In the genomic region with DNA sequence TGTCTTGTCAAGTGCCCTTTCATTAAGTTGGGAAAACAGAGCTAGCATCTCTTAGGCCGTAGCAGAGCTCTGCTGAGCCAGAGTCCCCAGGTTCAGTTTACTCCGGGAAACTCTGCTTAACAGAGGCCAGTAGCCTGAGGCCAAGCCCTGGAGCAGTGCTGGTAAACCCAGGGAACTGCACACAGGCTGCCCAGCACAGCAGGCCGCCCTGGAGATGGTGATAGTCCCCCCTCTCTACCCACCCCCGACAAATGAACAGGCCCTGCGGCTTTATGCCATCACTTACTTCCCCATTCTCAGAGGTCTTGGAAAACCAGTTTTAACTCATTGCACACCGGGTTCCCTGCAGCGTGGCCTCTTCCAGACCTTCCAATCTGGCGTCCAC, we compare ENCODE assay signal across 9 cellular contexts. TPM values are rescaled to one million over a fixed set of nuclear protein-coding genes. Genes with fewer than 3 reads are reported as not detected.
DNase-seq lines count a peak whose midpoint lies in the region; ATAC-seq, FAIRE-seq and TF ChIP-seq lines count a peak whose summit lies in the region.
"Had no signal": no experiment of that assay in that cellular context is flagged by ENCODE, and none has a peak within 500 bp of the region (broad histone marks: within the 10 kb centered on the region; RNA-seq: fewer than 3 reads in every experiment).

No MANE protein-coding gene starts in this region.

- in situ Hi-C loops in gastrocnemius medialis (cut with MboI; ENCODE audit: low sequenced_read_pairs in 4 of 4) = no loop called here

- H3K4me3 ChIP-seq in RWPE2 (ENCODE audit: severe bottlenecking) (peak overlapping the region; percentile 87), fibroblast of villous mesenchyme (ENCODE audit: low read depth, low read length) (peak overlapping the region; percentile 21), gastrocnemius medialis (peak overlapping the region in 2 of 4 donors; percentile 75 to 87)

- H3K4me1 Mint-ChIP-seq in activated CD4-positive, alpha-beta memory T cell treated with anti-CD3 and anti-CD28 coated beads for 36 hours (ENCODE audit: low read depth) = peaks cover 56% of the 10 kb centered on the region
- H3K4me1 Mint-ChIP-seq in activated CD4-positive, alpha-beta memory T cell treated with anti-CD3 and anti-CD28 coated beads, Interleukin-2, amount 10 ng/mL, durations not matched to agents 7 days and 5 days = peaks cover 52% of the 10 kb centered on the region

- no peaks in the 10 kb centered on the region for H3K27me3 ChIP-seq in RWPE2 (ENCODE audit: insufficient read depth, poor library complexity, severe bottlenecking)
- no peaks in the 10 kb centered on the region for H3K27me3 ChIP-seq in gastrocnemius medialis
- H3K27me3 ChIP-seq: adrenal gland had no signal

- H3K36me3 ChIP-seq in RWPE2 (ENCODE audit: low read depth) (no peaks in the 10 kb centered on the region), gastrocnemius medialis (no peaks in the 10 kb centered on the region)
- H3K36me3 ChIP-seq: adrenal gland had no signal

- TF ChIP-seq CTCF in RWPE2 (IDR thresholded peaks at IDR 0.05; ENCODE audit: poor library complexity, severe bottlenecking) = no peak
- TF ChIP-seq CTCF in fibroblast of villous mesenchyme (IDR thresholded peaks at IDR 0.05; ENCODE audit: insufficient read depth, low read depth, low read length) = no peak
- TF ChIP-seq CTCF in gastrocnemius medialis (IDR thresholded peaks at IDR 0.05 in 4 of 5, conservative IDR thresholded peaks at IDR 0.05 in 1 of 5) = no peak

- ATAC-seq in RWPE2 (ENCODE audit: low read depth) (0 out of 3 replicates have a peak, but pooled peaks have one; percentile 2), gastrocnemius medialis (no peak), HG03095 (IDR thresholded peaks at IDR 0.05; ENCODE audit: unreplicated experiment) (no peak), GM19452 (IDR thresholded peaks at IDR 0.05; ENCODE audit: unreplicated experiment) (no peak)

- peak overlapping the region; percentile 42 for H3K4me3 Mint-ChIP-seq in activated CD4-positive, alpha-beta memory T cell treated with anti-CD3 and anti-CD28 coated beads for 36 hours
- H3K4me3 Mint-ChIP-seq in activated CD4-positive, alpha-beta memory T cell treated with anti-CD3 and anti-CD28 coated beads, Interleukin-2, amount 10 ng/mL, durations not matched to agents 7 days and 5 days = no peak overlapping the region

- H3K36me3 Mint-ChIP-seq in activated CD4-positive, alpha-beta memory T cell treated with anti-CD3 and anti-CD28 coated beads for 36 hours = no peaks in the 10 kb centered on the region
- H3K36me3 Mint-ChIP-seq in activated CD4-positive, alpha-beta memory T cell treated with anti-CD3 and anti-CD28 coated beads, Interleukin-2, amount 10 ng/mL, durations not matched to agents 7 days and 5 days (ENCODE audit: low read depth) = no peaks in the 10 kb centered on the region

- H3K9me3 Mint-ChIP-seq in activated CD4-positive, alpha-beta memory T cell treated with anti-CD3 and anti-CD28 coated beads for 36 hours = no peaks in the 10 kb centered on the region
- no peaks in the 10 kb centered on the region for H3K9me3 Mint-ChIP-seq in activated CD4-positive, alpha-beta memory T cell treated with anti-CD3 and anti-CD28 coated beads, Interleukin-2, amount 10 ng/mL, durations not matched to agents 7 days and 5 days

- H3K27ac ChIP-seq in RWPE2 (ENCODE audit: poor library complexity, severe bottlenecking) (no peak overlapping the region), gastrocnemius medialis (peak overlapping the region; percentile 83 to 91 (median 88))
- H3K27ac ChIP-seq: adrenal gland had no signal

- TF ChIP-seq POLR2A in gastrocnemius medialis (IDR thresholded peaks at IDR 0.05) = no peak

- H3K27ac Mint-ChIP-seq in activated CD4-positive, alpha-beta memory T cell treated with anti-CD3 and anti-CD28 coated beads for 36 hours = no peak overlapping the region
- no peak overlapping the region for H3K27ac Mint-ChIP-seq in activated CD4-positive, alpha-beta memory T cell treated with anti-CD3 and anti-CD28 coated beads, Interleukin-2, amount 10 ng/mL, durations not matched to agents 7 days and 5 days

- no peaks in the 10 kb centered on the region for H3K27me3 Mint-ChIP-seq in activated CD4-positive, alpha-beta memory T cell treated with anti-CD3 and anti-CD28 coated beads for 36 hours
- H3K27me3 Mint-ChIP-seq in activated CD4-positive, alpha-beta memory T cell treated with anti-CD3 and anti-CD28 coated beads, Interleukin-2, amount 10 ng/mL, durations not matched to agents 7 days and 5 days = no peaks in the 10 kb centered on the region

- no peak for DNase-seq in activated CD4-positive, alpha-beta memory T cell treated with anti-CD3 and anti-CD28 coated beads for 36 hours
- no peak for DNase-seq in activated CD4-positive, alpha-beta memory T cell treated with anti-CD3 and anti-CD28 coated beads, Interleukin-2, amount 10 ng/mL, durations not matched to agents 7 days and 5 days
- no peak for DNase-seq in RWPE2 (ENCODE audit: low spot score)
- no peak for DNase-seq in fibroblast of villous mesenchyme (ENCODE audit: low read depth)
- DNase-seq in gastrocnemius medialis = no peak
- no peak for DNase-seq in GM19239 (ENCODE audit: insufficient read length, low spot score)

- peaks cover 25% of the 10 kb centered on the region for H3K4me1 ChIP-seq in RWPE2 (ENCODE audit: insufficient read depth, poor library complexity, severe bottlenecking)
- H3K4me1 ChIP-seq in gastrocnemius medialis = peaks cover 41 to 42% of the 10 kb centered on the region in 2 donors

- CTCF ChIA-PET in activated CD4-positive, alpha-beta memory T cell treated with anti-CD3 and anti-CD28 coated beads for 36 hours (lab: Charles Lee) = interaction anchor here (1.0 to 2.1 kb wide), 7 partner anchors 10 to 422 kb away, joined by 3 to 15 read pairs (median 7); a partner anchor contains a TSS
- CTCF ChIA-PET in activated CD4-positive, alpha-beta memory T cell treated with anti-CD3 and anti-CD28 coated beads, Interleukin-2, amount 10 ng/mL, durations not matched to agents 7 days and 5 days (lab: Charles Lee) = interaction anchor here (0.6 to 5.2 kb wide), 5 partner anchors 10 to 210 kb away, joined by 3 to 67 read pairs (median 4); a partner anchor contains a TSS

- no peaks in the 10 kb centered on the region for H3K9me3 ChIP-seq in RWPE2 (ENCODE audit: severe bottlenecking)
- H3K9me3 ChIP-seq in gastrocnemius medialis = no peaks in the 10 kb centered on the region
- H3K9me3 ChIP-seq: adrenal gland had no signal

- POLR2A ChIA-PET in activated CD4-positive, alpha-beta memory T cell treated with anti-CD3 and anti-CD28 coated beads for 36 hours (lab: Charles Lee) = interaction anchor here (0.6 kb wide), 1 partner anchor 156 kb away, joined by 3 read pairs; no protein-coding TSS in a partner anchor
- POLR2A ChIA-PET in activated CD4-positive, alpha-beta memory T cell treated with anti-CD3 and anti-CD28 coated beads, Interleukin-2, amount 10 ng/mL, durations not matched to agents 7 days and 5 days (lab: Charles Lee) = interaction anchor here (0.6 to 2.7 kb wide), 3 partner anchors 10 to 126 kb away, joined by 3 to 13 read pairs (median 13); a partner anchor contains a TSS

- no peak for FAIRE-seq in GM19239 (lab: Jason Lieb, UNC)

- intact Hi-C loops in activated CD4-positive, alpha-beta memory T cell treated with anti-CD3 and anti-CD28 coated beads for 36 hours (cut with micrococcal nuclease) = loop anchor here (5.0 kb wide), 2 partner anchors 53 to 207 kb away; a partner anchor contains a TSS
- intact Hi-C loops in gastrocnemius medialis (cut with DNase I; ENCODE audit: low total_unique reads) = loop anchor here (5.0 kb wide), 2 partner anchors 93 to 227 kb away; a partner anchor contains a TSS

RNA-seq across cellular contexts. Expression of a gene that starts 3.5 kb away (rescaled TPM):
- 1 to 10 TPM; 7.5 to 8.2 TPM for total RNA-seq in activated CD4-positive, alpha-beta memory T cell treated with anti-CD3 and anti-CD28 coated beads for 36 hours
- total RNA-seq in activated CD4-positive, alpha-beta memory T cell treated with anti-CD3 and anti-CD28 coated beads, Interleukin-2, amount 10 ng/mL, durations not matched to agents 7 days and 5 days = 1 to 10 TPM; 8.6 to 9.4 TPM
- 3.9 and 5.6 TPM in 2 replicates for total RNA-seq in fibroblast of villous mesenchyme
- total RNA-seq in gastrocnemius medialis = 10 to 100 TPM in 2 of 4 donors, 1 to 10 TPM in 2; 5.4 to 20.1 (median 9.1) TPM

RNA-seq across cellular contexts. Expression of a gene that starts 24.4 kb away (rescaled TPM):
- 1 to 10 TPM; 5.7 to 6.1 TPM for total RNA-seq in activated CD4-positive, alpha-beta memory T cell treated with anti-CD3 and anti-CD28 coated beads for 36 hours
- 10 to 100 TPM; 10.8 to 12.2 TPM for total RNA-seq in activated CD4-positive, alpha-beta memory T cell treated with anti-CD3 and anti-CD28 coated beads, Interleukin-2, amount 10 ng/mL, durations not matched to agents 7 days and 5 days
- total RNA-seq in fibroblast of villous mesenchyme = 15.1 and 31.1 TPM in 2 replicates
- 10 to 100 TPM in 3 of 4 donors, 1 to 10 TPM in 1; 8.8 to 17.3 (median 16.4) TPM for total RNA-seq in gastrocnemius medialis

RNA-seq across cellular contexts. Expression of a gene that starts 51.8 kb away (rescaled TPM):
- total RNA-seq in activated CD4-positive, alpha-beta memory T cell treated with anti-CD3 and anti-CD28 coated beads for 36 hours = 10 to 100 TPM; 16.3 to 22.2 TPM
- 10 to 100 TPM; 26.6 to 28.5 TPM for total RNA-seq in activated CD4-positive, alpha-beta memory T cell treated with anti-CD3 and anti-CD28 coated beads, Interleukin-2, amount 10 ng/mL, durations not matched to agents 7 days and 5 days
- total RNA-seq in fibroblast of villous mesenchyme (6.4 and 8.6 TPM in 2 replicates), gastrocnemius medialis (1 to 10 TPM; 3.3 to 9.8 (median 8.6) TPM)
